ENCODE assay signal across 12 cellular contexts in the genomic region with DNA sequence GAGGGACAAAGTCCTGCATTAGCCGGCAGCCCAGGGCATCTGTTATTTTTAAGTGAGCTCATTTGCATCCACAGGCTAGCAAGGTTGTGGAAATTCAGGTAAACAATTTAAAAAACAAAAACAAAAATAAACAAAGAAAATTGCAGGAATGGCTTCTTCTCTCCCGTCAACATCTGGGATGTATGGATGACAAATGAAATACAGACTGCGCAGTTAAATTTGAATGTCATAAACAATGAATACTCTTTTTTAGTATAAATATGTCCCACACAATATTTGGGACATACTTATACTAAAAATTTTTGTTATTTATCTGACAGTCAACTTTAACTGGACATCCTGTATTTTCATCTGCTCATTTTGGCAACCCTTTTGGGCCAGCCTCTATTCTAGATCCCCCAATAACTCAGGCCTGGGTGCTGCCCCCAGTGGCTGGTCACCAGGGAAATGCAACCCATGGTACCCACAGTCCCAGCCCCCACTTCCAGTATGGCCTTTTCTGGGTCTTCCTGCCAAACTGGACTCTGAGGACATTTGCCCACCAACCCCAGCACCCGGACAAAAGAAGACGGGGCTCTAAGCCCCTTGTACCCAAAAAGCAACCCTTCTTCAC. TPM values are rescaled to one million over a fixed set of nuclear protein-coding genes. Genes with fewer than 3 reads are reported as not detected.
A peak's percentile ranks its signal among the peaks of the same experiment; 100 is the strongest.
DNase-seq lines count a peak whose midpoint lies in the region; ATAC-seq and TF ChIP-seq lines count a peak whose summit lies in the region.
"Had no signal": no experiment of that assay in that cellular context is flagged by ENCODE, and none has a peak within 500 bp of the region (broad histone marks: within the 10 kb centered on the region; RNA-seq: fewer than 3 reads in every experiment).

No MANE protein-coding gene starts in this region.

- 0 out of 2 replicates have a peak, but pooled peaks cover 3% of the 10 kb centered on the region for H3K4me1 ChIP-seq in GM23338 (ENCODE audit: insufficient read depth)
- H3K4me1 ChIP-seq in neuronal stem cell (ENCODE audit: control insufficient read depth in 2 of 2, insufficient read depth in 1 of 2, low read depth in 1 of 2, low read length in 2 of 2), result no peaks in the 10 kb centered on the region

- H3K9me3 ChIP-seq in neuronal stem cell (replicated peaks in 1 of 2; ENCODE audit: control insufficient read depth in 2 of 2, insufficient read depth in 1 of 2, low read depth in 1 of 2, low read length in 2 of 2), result no peaks in the 10 kb centered on the region
- H3K9me3 ChIP-seq: heart right ventricle had no signal

- H3K4me1 Mint-ChIP-seq in GM23338, result peaks cover 31% of the 10 kb centered on the region
- peaks cover 17% of the 10 kb centered on the region for H3K4me1 Mint-ChIP-seq in activated T-helper 17 cell treated with anti-CD3 and anti-CD28 coated beads, Interleukin-2, amount 50 U/mL, for 72 hours

- H2BK120ac ChIP-seq in neuronal stem cell (ENCODE audit: low read depth, low read length), result no peak overlapping the region

- H3K18ac ChIP-seq in neuronal stem cell (ENCODE audit: low read length), result no peak overlapping the region

- no peak overlapping the region for H3K9ac ChIP-seq in neuronal stem cell (ENCODE audit: low read depth, low read length, poor library complexity)

- no peaks in the 10 kb centered on the region for H3F3A ChIP-seq in GM23338 (replicated peaks; ENCODE audit: low read depth)

- H3K23ac ChIP-seq in neuronal stem cell (ENCODE audit: low read depth, low read length, poor library complexity), result no peak overlapping the region

- no peak overlapping the region for H3K4me3 Mint-ChIP-seq in GM23338
- no peak overlapping the region for H3K4me3 Mint-ChIP-seq in activated T-helper 17 cell treated with anti-CD3 and anti-CD28 coated beads, Interleukin-2, amount 50 U/mL, for 72 hours
- H3K4me3 Mint-ChIP-seq: T-helper 1 cell treated with Interleukin-12 subunit alpha and Interleukin-12 subunit beta and Interleukin-4 antibody, amounts not matched to agents 30 μg/mL and 1 μg/mL, for 36 hours had no signal

- no peak overlapping the region for H3K27ac Mint-ChIP-seq in GM23338
- H3K27ac Mint-ChIP-seq in activated T-helper 17 cell treated with anti-CD3 and anti-CD28 coated beads, Interleukin-2, amount 50 U/mL, for 72 hours, result peak overlapping the region; percentile 46
- H3K27ac Mint-ChIP-seq: activated T-helper 2 cell treated with anti-CD3 and anti-CD28 coated beads, Interferon-gamma antibody, Interleukin-2, Interleukin-4, amounts not matched to agents 10 μg/mL and 5 μg/mL and 100 μg/mL, durations not matched to agents 14 hours and 24 hours and 36 hours; T-helper 1 cell treated with Interleukin-12 subunit alpha and Interleukin-12 subunit beta and Interleukin-4 antibody, amounts not matched to agents 30 μg/mL and 1 μg/mL, for 36 hours had no signal

- no peaks in the 10 kb centered on the region for H3K9me3 Mint-ChIP-seq in GM23338
- H3K9me3 Mint-ChIP-seq in activated T-helper 17 cell treated with anti-CD3 and anti-CD28 coated beads, Interleukin-2, amount 50 U/mL, for 72 hours, result no peaks in the 10 kb centered on the region
- H3K9me3 Mint-ChIP-seq: activated T-helper 2 cell treated with anti-CD3 and anti-CD28 coated beads, Interferon-gamma antibody, Interleukin-2, Interleukin-4, amounts not matched to agents 10 μg/mL and 5 μg/mL and 100 μg/mL, durations not matched to agents 14 hours and 24 hours and 36 hours; naive thymus-derived CD4-positive, alpha-beta T cell; T-helper 1 cell treated with Interleukin-12 subunit alpha and Interleukin-12 subunit beta and Interleukin-4 antibody, amounts not matched to agents 30 μg/mL and 1 μg/mL, for 36 hours had no signal

- H2AK5ac ChIP-seq in neuronal stem cell (ENCODE audit: low read depth, low read length), result peak overlapping the region; percentile 47

- H2AFZ ChIP-seq in GM23338 (no peak overlapping the region; the same call in 1 of the 2 replicates), neuronal stem cell (ENCODE audit: low read length) (no peak overlapping the region)

- H3K79me1 ChIP-seq in neuronal stem cell (ENCODE audit: low read depth, low read length), result no peaks in the 10 kb centered on the region

- H3K27me3 ChIP-seq in GM23338 (ENCODE audit: insufficient read depth), result no peaks in the 10 kb centered on the region
- no peaks in the 10 kb centered on the region for H3K27me3 ChIP-seq in neuronal stem cell (ENCODE audit: control insufficient read depth in 3 of 3, insufficient read depth in 3 of 3, low read depth in 1 of 3, low read length in 3 of 3)
- H3K27me3 ChIP-seq: heart right ventricle had no signal

- H3K79me2 ChIP-seq in GM23338 (replicated peaks; ENCODE audit: insufficient read depth), result no peaks in the 10 kb centered on the region

- peak in 1 of 2 experiments; percentile 48; a peak in 3 of 4 replicates for TF ChIP-seq CTCF in GM23338 (conservative IDR thresholded peaks at IDR 0.05; ENCODE audit: low read depth in 2 of 2)

- no peak overlapping the region for H3K14ac ChIP-seq in neuronal stem cell (ENCODE audit: low read length)

- no CpG with 5 or more reads among the region's 5 CpGs for WGBS in neuronal stem cell (ENCODE audit: extremely low coverage in 2 of 2, insufficient read length in 2 of 2, insufficient replicate concordance in 1 of 2), 2 donors

- H3K4me3 ChIP-seq in GM23338 (no peak overlapping the region), neuronal stem cell (ENCODE audit: low read length in 2 of 2) (no peak overlapping the region)
- H3K4me3 ChIP-seq: heart right ventricle had no signal

- no peak overlapping the region for H3K4me2 ChIP-seq in GM23338
- H3K4me2 ChIP-seq in neuronal stem cell (ENCODE audit: insufficient read depth, low read length, poor library complexity, severe bottlenecking), result no peak overlapping the region

- no peak overlapping the region for H3K4ac ChIP-seq in neuronal stem cell (ENCODE audit: low read length)

- no peaks in the 10 kb centered on the region for H3K9me2 ChIP-seq in GM23338 (ENCODE audit: insufficient read depth)

- no peak overlapping the region for H4K91ac ChIP-seq in neuronal stem cell (ENCODE audit: low read depth, low read length, poor library complexity)

- no peak overlapping the region for H3K27ac ChIP-seq in GM23338 (ENCODE audit: low read depth)
- no peak overlapping the region for H3K27ac ChIP-seq in neuronal stem cell (replicated peaks; ENCODE audit: low read length)
- H3K27ac ChIP-seq: heart right ventricle had no signal

- no peak overlapping the region for H4K8ac ChIP-seq in neuronal stem cell (ENCODE audit: low read depth, low read length)

- DNase-seq in GM03348 (ENCODE audit: low spot score), result peak; percentile 6
- DNase-seq in GM23338 (ENCODE audit: low spot score), result peak; percentile 37
- no peak for DNase-seq in neuronal stem cell (ENCODE audit: low spot score)
- DNase-seq in kidney glomerular epithelial cell (lab: John Stamatoyannopoulos, UW), result no peak

- H3K36me3 ChIP-seq in GM23338 (ENCODE audit: insufficient read depth) (no peaks in the 10 kb centered on the region), neuronal stem cell (replicated peaks in 1 of 2; ENCODE audit: control insufficient read depth in 2 of 2, insufficient read depth in 2 of 2, low read length in 2 of 2) (peaks cover 6 to 8% of the 10 kb centered on the region in 2 donors)
- H3K36me3 ChIP-seq: heart right ventricle had no signal

- no peaks in the 10 kb centered on the region for H3K36me3 Mint-ChIP-seq in GM23338 (ENCODE audit: low read depth)
- no peaks in the 10 kb centered on the region for H3K36me3 Mint-ChIP-seq in activated T-helper 17 cell treated with anti-CD3 and anti-CD28 coated beads, Interleukin-2, amount 50 U/mL, for 72 hours (ENCODE audit: low read depth)

- no peaks in the 10 kb centered on the region for H4K20me1 ChIP-seq in GM23338 (replicated peaks; ENCODE audit: insufficient read depth)

- H2BK5ac ChIP-seq in neuronal stem cell (ENCODE audit: low read length), result no peak overlapping the region

- peaks cover 11% of the 10 kb centered on the region for H3K27me3 Mint-ChIP-seq in GM23338 (ENCODE audit: insufficient read depth, low read depth, poor library complexity)
- H3K27me3 Mint-ChIP-seq in activated T-helper 17 cell treated with anti-CD3 and anti-CD28 coated beads, Interleukin-2, amount 50 U/mL, for 72 hours, result no peaks in the 10 kb centered on the region
- H3K27me3 Mint-ChIP-seq: naive thymus-derived CD4-positive, alpha-beta T cell had no signal

- no peak overlapping the region for H2BK15ac ChIP-seq in neuronal stem cell (ENCODE audit: low read length)

- ATAC-seq in GM23338 (peak; percentile 62), HG02884 (IDR thresholded peaks at IDR 0.05; ENCODE audit: unreplicated experiment) (no peak), GM21381 (IDR thresholded peaks at IDR 0.05; ENCODE audit: unreplicated experiment) (no peak)
- no peak for ATAC-seq in activated T-helper 17 cell treated with anti-CD3 and anti-CD28 coated beads, Interleukin-2, amount 50 U/mL, for 72 hours (replicated peaks)

- H2BK12ac ChIP-seq in neuronal stem cell (ENCODE audit: low read length), result no peak overlapping the region

TF ChIP-seq in GM23338, 12 proteins besides CTCF, POLR2A, EP300 and RAD21:
- TF ChIP-seq NANOG (IDR thresholded peaks at IDR 0.05; ENCODE audit: borderline replicate concordance), result no peak
- TF ChIP-seq STAT1 (IDR thresholded peaks at IDR 0.05; ENCODE audit: unreplicated experiment), result no peak
- no peak for TF ChIP-seq ZNF331 (CRISPR knock-in tag; IDR thresholded peaks at IDR 0.05; ENCODE audit: low read depth)
- TF ChIP-seq CREB1 (CRISPR knock-in tag; IDR thresholded peaks at IDR 0.05; ENCODE audit: low read depth), result no peak

RNA-seq across cellular contexts. Expression of gene GRM2, which starts 12.7 kb away (rescaled TPM):
- 5.1 and 5.2 TPM in 2 replicates for total RNA-seq in GM23338 (2014; rRNA removed; shearing (Covaris generic))
- polyA plus RNA-seq in GM23338 (2016; fragmentation: Nextera tagmentation; extraction: Ambion mirVana), result 2.1 and 3.1 TPM in 2 replicates
- total RNA-seq in activated T-helper 17 cell treated with anti-CD3 and anti-CD28 coated beads, Interleukin-2, amount 50 U/mL, for 72 hours, result under 1 TPM; 0.45 to 0.73 TPM
- polyA plus RNA-seq in neuronal stem cell (2013, experiment 1 of 2), result 4.7 TPM
- polyA plus RNA-seq in neuronal stem cell (2013, experiment 2 of 2), result 4.3 TPM
- total RNA-seq: H4 had no signal

RNA-seq across cellular contexts. Expression of gene TEX264, which starts 48.5 kb away (rescaled TPM):
- 10.5 and 13.3 TPM in 2 replicates for total RNA-seq in GM23338 (2014; rRNA removed; shearing (Covaris generic))
- polyA plus RNA-seq in GM23338 (2016; fragmentation: Nextera tagmentation; extraction: Ambion mirVana), result 9.7 and 10.0 TPM in 2 replicates
- total RNA-seq in activated T-helper 17 cell treated with anti-CD3 and anti-CD28 coated beads, Interleukin-2, amount 50 U/mL, for 72 hours, result 10 to 100 TPM; 43.4 to 55.3 TPM
- polyA plus RNA-seq in neuronal stem cell (2013, experiment 1 of 2), result 4.3 TPM
- polyA plus RNA-seq in neuronal stem cell (2013, experiment 2 of 2), result 4.1 TPM

RNA-seq across cellular contexts. Expression of gene IQCF6, which starts 59.5 kb away (rescaled TPM):
- total RNA-seq in GM23338 (2014; rRNA removed; shearing (Covaris generic)), result not detected in 2 replicates
- not detected in 2 replicates for polyA plus RNA-seq in GM23338 (2016; fragmentation: Nextera tagmentation; extraction: Ambion mirVana)
- total RNA-seq in activated T-helper 17 cell treated with anti-CD3 and anti-CD28 coated beads, Interleukin-2, amount 50 U/mL, for 72 hours, result not detected
- polyA plus RNA-seq in neuronal stem cell (2013, experiment 1 of 2), result not detected
- not detected for polyA plus RNA-seq in neuronal stem cell (2013, experiment 2 of 2)
- total RNA-seq: activated T-helper 2 cell treated with anti-CD3 and anti-CD28 coated beads, Interferon-gamma antibody, Interleukin-2, Interleukin-4, amounts not matched to agents 10 μg/mL and 5 μg/mL and 100 μg/mL, durations not matched to agents 14 hours and 24 hours and 36 hours; H4; heart right ventricle; naive thymus-derived CD4-positive, alpha-beta T cell had no signal
- polyA plus RNA-seq: heart right ventricle; naive thymus-derived CD4-positive, alpha-beta T cell had no signal

Comparison
In these comparisons a context has a peak if more than half of its experiments do, and no peak if none do; other contexts are left out.
1. DNase-seq: peak in GM03348 (single experiment) and GM23338 (single experiment); none in neuronal stem cell (single experiment) and kidney glomerular epithelial cell (single experiment).